Comparison of ENCODE assay signal across 1 cellular context in the genomic region with DNA sequence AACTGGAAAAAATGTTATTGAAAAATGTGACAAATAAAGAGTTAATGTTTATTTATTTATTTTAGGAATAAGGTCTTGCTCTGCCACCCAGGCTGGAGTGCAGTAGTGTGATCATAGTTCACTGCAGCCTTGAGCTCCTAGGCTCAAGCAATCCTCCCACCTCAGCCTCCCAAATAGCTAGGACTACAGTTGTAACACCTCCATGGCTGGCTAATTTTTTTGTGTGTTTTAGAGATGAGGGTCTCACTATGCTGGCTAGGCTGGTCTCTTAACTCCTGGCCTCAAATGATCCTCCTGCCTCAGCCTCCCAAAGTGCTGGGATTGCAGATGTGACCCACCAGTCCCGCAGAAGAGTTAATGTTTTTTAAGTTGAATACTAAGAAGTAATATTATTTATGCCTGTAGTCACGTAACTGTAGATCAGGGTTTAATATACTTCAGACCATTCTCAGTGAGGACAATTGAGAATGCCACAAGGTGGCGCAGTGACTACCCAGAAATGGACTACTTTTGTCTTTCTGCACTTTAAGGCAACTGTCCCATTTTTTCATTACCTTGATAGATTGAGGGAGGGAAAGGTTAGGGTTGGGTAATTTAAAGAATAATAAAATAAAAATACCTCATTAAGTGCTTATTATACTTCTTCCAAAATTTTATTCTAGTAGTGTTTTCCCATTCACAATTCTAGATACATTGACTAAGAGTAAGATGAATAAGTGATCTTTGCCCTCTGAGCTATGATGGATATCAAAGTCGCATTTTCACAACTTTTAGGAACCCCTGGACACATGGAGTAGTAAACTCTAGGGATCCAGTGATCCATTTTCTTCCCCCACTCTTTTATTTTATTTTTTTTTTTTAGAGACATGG.
TF ChIP-seq lines count a peak whose summit lies in the region.

No MANE protein-coding gene starts in this region.

TF ChIP-seq in H1, 55 proteins besides CTCF, POLR2A, EP300 and RAD21:
- no peak for TF ChIP-seq SP2 (IDR thresholded peaks at IDR 0.05; ENCODE audit: low read length)
- no peak for TF ChIP-seq SAP30 (IDR thresholded peaks at IDR 0.05; ENCODE audit: insufficient read depth, insufficient replicate concordance, low read length)
- TF ChIP-seq SP1 (IDR thresholded peaks at IDR 0.05; ENCODE audit: low read depth, low read length) = no peak
- no peak for TF ChIP-seq GTF2F1 (IDR thresholded peaks at IDR 0.05; ENCODE audit: borderline replicate concordance, low read depth, low read length)
- TF ChIP-seq CHD1 (IDR thresholded peaks at IDR 0.05; ENCODE audit: low read depth, low read length) = no peak
- no peak for TF ChIP-seq RBBP5 (IDR thresholded peaks at IDR 0.05; ENCODE audit: borderline replicate concordance, low read depth, low read length)
- no peak for TF ChIP-seq TAF7 (optimal IDR thresholded peaks at IDR 0.05; ENCODE audit: borderline replicate concordance, low read depth, low read length)
- TF ChIP-seq, protein P1, sequence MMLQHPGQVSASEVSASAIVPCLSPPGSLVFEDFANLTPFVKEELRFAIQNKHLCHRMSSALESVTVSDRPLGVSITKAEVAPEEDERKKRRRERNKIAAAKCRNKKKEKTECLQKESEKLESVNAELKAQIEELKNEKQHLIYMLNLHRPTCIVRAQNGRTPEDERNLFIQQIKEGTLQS (IDR thresholded peaks at IDR 0.05; ENCODE audit: insufficient read depth, low read depth, low read length) = no peak
- TF ChIP-seq RFX5 (IDR thresholded peaks at IDR 0.05; ENCODE audit: borderline replicate concordance, low read depth, low read length) = no peak
- TF ChIP-seq SIN3A (conservative IDR thresholded peaks at IDR 0.05 in 1 of 2, IDR thresholded peaks at IDR 0.05 in 1 of 2; ENCODE audit: low read depth in 1 of 2, low read length in 2 of 2) = no peak
- TF ChIP-seq FOSL1 (IDR thresholded peaks at IDR 0.05; ENCODE audit: insufficient read depth, low read depth, low read length) = no peak
- no peak for TF ChIP-seq BRCA1 (IDR thresholded peaks at IDR 0.05; ENCODE audit: low read depth, low read length)
- TF ChIP-seq EZH2 (IDR thresholded peaks at IDR 0.05; ENCODE audit: low read depth, low read length, severe bottlenecking) = no peak
